1 cellular context compared by ENCODE assay signal in the genomic region with DNA sequence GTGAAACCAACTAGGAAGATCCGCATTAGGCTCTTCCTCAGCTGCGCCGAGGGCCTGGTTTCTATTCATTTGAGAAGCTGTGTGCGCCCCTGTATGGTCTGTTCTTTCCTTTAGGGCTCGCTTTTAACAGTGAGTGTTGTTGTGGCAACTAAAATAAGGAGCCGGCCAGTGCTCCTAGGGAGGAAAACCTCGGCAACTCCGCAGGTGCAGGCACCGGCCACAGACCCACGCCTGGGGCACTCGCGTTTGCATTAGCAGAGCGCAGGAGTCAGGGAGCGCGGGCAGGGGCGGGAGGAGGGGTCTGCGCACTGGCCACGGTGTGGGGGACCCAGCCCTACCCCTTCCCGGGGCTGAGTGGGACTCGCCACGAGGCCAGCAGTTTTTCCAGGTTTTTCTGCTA.
TF ChIP-seq lines count a peak whose summit lies in the region.

No MANE protein-coding gene starts in this region.

TF ChIP-seq in WTC11, 78 proteins besides CTCF, POLR2A, EP300 and RAD21:
- TF ChIP-seq, protein P1, sequence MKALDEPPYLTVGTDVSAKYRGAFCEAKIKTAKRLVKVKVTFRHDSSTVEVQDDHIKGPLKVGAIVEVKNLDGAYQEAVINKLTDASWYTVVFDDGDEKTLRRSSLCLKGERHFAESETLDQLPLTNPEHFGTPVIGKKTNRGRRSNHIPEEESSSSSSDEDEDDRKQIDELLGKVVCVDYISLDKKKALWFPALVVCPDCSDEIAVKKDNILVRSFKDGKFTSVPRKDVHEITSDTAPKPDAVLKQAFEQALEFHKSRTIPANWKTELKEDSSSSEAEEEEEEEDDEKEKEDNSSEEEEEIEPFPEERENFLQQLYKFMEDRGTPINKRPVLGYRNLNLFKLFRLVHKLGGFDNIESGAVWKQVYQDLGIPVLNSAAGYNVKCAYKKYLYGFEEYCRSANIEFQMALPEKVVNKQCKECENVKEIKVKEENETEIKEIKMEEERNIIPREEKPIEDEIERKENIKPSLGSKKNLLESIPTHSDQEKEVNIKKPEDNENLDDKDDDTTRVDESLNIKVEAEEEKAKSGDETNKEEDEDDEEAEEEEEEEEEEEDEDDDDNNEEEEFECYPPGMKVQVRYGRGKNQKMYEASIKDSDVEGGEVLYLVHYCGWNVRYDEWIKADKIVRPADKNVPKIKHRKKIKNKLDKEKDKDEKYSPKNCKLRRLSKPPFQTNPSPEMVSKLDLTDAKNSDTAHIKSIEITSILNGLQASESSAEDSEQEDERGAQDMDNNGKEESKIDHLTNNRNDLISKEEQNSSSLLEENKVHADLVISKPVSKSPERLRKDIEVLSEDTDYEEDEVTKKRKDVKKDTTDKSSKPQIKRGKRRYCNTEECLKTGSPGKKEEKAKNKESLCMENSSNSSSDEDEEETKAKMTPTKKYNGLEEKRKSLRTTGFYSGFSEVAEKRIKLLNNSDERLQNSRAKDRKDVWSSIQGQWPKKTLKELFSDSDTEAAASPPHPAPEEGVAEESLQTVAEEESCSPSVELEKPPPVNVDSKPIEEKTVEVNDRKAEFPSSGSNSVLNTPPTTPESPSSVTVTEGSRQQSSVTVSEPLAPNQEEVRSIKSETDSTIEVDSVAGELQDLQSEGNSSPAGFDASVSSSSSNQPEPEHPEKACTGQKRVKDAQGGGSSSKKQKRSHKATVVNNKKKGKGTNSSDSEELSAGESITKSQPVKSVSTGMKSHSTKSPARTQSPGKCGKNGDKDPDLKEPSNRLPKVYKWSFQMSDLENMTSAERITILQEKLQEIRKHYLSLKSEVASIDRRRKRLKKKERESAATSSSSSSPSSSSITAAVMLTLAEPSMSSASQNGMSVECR (CRISPR knock-in tag; IDR thresholded peaks at IDR 0.05; ENCODE audit: borderline replicate concordance), result no peak
- TF ChIP-seq SOX15 (CRISPR knock-in tag; IDR thresholded peaks at IDR 0.05) (no peak), NFE2L1 (CRISPR knock-in tag; IDR thresholded peaks at IDR 0.05) (no peak), ZNF263 (CRISPR knock-in tag; IDR thresholded peaks at IDR 0.05; ENCODE audit: low read depth) (no peak), ESRRA (CRISPR knock-in tag; IDR thresholded peaks at IDR 0.05; ENCODE audit: borderline replicate concordance) (no peak), ETV6 (CRISPR knock-in tag; IDR thresholded peaks at IDR 0.05) (no peak)
- TF ChIP-seq, protein P2, sequence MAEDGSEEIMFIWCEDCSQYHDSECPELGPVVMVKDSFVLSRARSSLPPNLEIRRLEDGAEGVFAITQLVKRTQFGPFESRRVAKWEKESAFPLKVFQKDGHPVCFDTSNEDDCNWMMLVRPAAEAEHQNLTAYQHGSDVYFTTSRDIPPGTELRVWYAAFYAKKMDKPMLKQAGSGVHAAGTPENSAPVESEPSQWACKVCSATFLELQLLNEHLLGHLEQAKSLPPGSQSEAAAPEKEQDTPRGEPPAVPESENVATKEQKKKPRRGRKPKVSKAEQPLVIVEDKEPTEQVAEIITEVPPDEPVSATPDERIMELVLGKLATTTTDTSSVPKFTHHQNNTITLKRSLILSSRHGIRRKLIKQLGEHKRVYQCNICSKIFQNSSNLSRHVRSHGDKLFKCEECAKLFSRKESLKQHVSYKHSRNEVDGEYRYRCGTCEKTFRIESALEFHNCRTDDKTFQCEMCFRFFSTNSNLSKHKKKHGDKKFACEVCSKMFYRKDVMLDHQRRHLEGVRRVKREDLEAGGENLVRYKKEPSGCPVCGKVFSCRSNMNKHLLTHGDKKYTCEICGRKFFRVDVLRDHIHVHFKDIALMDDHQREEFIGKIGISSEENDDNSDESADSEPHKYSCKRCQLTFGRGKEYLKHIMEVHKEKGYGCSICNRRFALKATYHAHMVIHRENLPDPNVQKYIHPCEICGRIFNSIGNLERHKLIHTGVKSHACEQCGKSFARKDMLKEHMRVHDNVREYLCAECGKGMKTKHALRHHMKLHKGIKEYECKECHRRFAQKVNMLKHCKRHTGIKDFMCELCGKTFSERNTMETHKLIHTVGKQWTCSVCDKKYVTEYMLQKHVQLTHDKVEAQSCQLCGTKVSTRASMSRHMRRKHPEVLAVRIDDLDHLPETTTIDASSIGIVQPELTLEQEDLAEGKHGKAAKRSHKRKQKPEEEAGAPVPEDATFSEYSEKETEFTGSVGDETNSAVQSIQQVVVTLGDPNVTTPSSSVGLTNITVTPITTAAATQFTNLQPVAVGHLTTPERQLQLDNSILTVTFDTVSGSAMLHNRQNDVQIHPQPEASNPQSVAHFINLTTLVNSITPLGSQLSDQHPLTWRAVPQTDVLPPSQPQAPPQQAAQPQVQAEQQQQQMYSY (CRISPR knock-in tag; IDR thresholded peaks at IDR 0.05), result peak; percentile 55; the same call in 1 of the 2 replicates
- TF ChIP-seq, protein P3, sequence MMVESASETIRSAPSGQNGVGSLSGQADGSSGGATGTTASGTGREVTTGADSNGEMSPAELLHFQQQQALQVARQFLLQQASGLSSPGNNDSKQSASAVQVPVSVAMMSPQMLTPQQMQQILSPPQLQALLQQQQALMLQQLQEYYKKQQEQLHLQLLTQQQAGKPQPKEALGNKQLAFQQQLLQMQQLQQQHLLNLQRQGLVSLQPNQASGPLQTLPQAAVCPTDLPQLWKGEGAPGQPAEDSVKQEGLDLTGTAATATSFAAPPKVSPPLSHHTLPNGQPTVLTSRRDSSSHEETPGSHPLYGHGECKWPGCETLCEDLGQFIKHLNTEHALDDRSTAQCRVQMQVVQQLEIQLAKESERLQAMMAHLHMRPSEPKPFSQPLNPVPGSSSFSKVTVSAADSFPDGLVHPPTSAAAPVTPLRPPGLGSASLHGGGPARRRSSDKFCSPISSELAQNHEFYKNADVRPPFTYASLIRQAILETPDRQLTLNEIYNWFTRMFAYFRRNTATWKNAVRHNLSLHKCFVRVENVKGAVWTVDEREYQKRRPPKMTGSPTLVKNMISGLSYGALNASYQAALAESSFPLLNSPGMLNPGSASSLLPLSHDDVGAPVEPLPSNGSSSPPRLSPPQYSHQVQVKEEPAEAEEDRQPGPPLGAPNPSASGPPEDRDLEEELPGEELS (CRISPR knock-in tag; IDR thresholded peaks at IDR 0.05), result no peak
